1 cellular context compared by ENCODE assay signal in the genomic region with DNA sequence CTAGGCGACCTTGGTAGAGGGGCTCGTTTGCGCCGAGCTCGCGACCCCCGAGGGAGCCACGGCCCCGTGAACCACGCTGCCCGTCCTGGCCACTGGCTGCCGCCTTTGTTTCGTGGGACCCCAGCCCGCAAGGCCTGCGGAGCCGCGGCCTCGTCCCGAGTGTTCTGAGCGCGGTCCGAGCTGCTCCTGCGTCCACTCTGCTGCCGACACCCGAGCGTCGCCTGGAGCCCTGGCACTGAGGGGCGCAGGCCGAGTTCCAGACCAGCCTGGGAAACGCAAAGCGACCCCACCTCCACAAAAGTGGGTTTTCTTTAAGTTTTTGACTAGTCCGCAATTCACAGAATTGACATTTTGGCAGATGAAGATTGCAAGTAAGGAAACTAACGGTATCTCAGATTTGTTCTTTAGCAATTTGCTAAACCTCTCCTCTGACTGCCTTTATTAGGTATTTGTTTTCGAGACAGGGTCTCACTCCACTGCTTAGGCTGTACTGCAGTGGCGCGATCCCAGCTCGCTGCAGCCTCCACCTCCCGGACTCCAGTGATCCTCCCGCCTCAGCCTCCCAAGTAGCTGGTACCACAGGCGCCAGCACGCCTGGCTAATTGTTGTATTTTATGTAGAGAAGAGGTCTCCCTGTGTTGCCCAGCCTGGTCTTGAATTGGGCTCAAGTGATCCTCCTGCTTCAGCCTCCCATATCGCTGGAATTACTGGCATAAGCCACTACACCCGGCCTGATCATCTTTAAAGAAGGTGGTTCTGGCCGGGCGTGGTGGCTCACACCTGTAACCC.
TF ChIP-seq lines count a peak whose summit lies in the region.

No MANE protein-coding gene starts in this region.

TF ChIP-seq in K562, 482 proteins besides CTCF, POLR2A, EP300 and RAD21 (continues in another document):
- no peak for TF ChIP-seq NR1H2 (CRISPR knock-in tag; IDR thresholded peaks at IDR 0.05)
- TF ChIP-seq, protein P1, sequence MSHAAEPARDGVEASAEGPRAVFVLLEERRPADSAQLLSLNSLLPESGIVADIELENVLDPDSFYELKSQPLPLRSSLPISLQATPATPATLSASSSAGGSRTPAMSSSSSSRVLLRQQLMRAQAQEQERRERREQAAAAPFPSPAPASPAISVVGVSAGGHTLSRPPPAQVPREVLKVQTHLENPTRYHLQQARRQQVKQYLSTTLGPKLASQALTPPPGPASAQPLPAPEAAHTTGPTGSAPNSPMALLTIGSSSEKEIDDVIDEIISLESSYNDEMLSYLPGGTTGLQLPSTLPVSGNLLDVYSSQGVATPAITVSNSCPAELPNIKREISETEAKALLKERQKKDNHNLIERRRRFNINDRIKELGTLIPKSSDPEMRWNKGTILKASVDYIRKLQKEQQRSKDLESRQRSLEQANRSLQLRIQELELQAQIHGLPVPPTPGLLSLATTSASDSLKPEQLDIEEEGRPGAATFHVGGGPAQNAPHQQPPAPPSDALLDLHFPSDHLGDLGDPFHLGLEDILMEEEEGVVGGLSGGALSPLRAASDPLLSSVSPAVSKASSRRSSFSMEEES (CRISPR knock-in tag; IDR thresholded peaks at IDR 0.05) = no peak
- TF ChIP-seq, protein P2, sequence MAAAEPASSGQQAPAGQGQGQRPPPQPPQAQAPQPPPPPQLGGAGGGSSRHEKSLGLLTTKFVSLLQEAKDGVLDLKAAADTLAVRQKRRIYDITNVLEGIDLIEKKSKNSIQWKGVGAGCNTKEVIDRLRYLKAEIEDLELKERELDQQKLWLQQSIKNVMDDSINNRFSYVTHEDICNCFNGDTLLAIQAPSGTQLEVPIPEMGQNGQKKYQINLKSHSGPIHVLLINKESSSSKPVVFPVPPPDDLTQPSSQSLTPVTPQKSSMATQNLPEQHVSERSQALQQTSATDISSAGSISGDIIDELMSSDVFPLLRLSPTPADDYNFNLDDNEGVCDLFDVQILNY (CRISPR knock-in tag; IDR thresholded peaks at IDR 0.05) = no peak
- TF ChIP-seq SMARCE1 (IDR thresholded peaks at IDR 0.05) = no peak
- TF ChIP-seq, protein P3, sequence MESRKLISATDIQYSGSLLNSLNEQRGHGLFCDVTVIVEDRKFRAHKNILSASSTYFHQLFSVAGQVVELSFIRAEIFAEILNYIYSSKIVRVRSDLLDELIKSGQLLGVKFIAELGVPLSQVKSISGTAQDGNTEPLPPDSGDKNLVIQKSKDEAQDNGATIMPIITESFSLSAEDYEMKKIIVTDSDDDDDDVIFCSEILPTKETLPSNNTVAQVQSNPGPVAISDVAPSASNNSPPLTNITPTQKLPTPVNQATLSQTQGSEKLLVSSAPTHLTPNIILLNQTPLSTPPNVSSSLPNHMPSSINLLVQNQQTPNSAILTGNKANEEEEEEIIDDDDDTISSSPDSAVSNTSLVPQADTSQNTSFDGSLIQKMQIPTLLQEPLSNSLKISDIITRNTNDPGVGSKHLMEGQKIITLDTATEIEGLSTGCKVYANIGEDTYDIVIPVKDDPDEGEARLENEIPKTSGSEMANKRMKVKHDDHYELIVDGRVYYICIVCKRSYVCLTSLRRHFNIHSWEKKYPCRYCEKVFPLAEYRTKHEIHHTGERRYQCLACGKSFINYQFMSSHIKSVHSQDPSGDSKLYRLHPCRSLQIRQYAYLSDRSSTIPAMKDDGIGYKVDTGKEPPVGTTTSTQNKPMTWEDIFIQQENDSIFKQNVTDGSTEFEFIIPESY (CRISPR knock-in tag; IDR thresholded peaks at IDR 0.05) = peak; percentile 35; the same call in 1 of the 2 replicates
- TF ChIP-seq ZNF830 (CRISPR knock-in tag; IDR thresholded peaks at IDR 0.05) = no peak
- no peak for TF ChIP-seq MEIS2 (IDR thresholded peaks at IDR 0.05; ENCODE audit: partially characterized antibody)
- TF ChIP-seq, protein P4, sequence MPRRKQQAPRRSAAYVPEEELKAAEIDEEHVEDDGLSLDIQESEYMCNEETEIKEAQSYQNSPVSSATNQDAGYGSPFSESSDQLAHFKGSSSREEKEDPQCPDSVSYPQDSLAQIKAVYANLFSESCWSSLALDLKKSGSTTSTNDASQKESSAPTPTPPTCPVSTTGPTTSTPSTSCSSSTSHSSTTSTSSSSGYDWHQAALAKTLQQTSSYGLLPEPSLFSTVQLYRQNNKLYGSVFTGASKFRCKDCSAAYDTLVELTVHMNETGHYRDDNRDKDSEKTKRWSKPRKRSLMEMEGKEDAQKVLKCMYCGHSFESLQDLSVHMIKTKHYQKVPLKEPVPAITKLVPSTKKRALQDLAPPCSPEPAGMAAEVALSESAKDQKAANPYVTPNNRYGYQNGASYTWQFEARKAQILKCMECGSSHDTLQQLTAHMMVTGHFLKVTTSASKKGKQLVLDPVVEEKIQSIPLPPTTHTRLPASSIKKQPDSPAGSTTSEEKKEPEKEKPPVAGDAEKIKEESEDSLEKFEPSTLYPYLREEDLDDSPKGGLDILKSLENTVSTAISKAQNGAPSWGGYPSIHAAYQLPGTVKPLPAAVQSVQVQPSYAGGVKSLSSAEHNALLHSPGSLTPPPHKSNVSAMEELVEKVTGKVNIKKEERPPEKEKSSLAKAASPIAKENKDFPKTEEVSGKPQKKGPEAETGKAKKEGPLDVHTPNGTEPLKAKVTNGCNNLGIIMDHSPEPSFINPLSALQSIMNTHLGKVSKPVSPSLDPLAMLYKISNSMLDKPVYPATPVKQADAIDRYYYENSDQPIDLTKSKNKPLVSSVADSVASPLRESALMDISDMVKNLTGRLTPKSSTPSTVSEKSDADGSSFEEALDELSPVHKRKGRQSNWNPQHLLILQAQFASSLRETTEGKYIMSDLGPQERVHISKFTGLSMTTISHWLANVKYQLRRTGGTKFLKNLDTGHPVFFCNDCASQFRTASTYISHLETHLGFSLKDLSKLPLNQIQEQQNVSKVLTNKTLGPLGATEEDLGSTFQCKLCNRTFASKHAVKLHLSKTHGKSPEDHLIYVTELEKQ (CRISPR knock-in tag; IDR thresholded peaks at IDR 0.05) = no peak
- TF ChIP-seq, protein P5, sequence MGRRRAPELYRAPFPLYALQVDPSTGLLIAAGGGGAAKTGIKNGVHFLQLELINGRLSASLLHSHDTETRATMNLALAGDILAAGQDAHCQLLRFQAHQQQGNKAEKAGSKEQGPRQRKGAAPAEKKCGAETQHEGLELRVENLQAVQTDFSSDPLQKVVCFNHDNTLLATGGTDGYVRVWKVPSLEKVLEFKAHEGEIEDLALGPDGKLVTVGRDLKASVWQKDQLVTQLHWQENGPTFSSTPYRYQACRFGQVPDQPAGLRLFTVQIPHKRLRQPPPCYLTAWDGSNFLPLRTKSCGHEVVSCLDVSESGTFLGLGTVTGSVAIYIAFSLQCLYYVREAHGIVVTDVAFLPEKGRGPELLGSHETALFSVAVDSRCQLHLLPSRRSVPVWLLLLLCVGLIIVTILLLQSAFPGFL (CRISPR knock-in tag; IDR thresholded peaks at IDR 0.05) = no peak
- TF ChIP-seq, protein P6, sequence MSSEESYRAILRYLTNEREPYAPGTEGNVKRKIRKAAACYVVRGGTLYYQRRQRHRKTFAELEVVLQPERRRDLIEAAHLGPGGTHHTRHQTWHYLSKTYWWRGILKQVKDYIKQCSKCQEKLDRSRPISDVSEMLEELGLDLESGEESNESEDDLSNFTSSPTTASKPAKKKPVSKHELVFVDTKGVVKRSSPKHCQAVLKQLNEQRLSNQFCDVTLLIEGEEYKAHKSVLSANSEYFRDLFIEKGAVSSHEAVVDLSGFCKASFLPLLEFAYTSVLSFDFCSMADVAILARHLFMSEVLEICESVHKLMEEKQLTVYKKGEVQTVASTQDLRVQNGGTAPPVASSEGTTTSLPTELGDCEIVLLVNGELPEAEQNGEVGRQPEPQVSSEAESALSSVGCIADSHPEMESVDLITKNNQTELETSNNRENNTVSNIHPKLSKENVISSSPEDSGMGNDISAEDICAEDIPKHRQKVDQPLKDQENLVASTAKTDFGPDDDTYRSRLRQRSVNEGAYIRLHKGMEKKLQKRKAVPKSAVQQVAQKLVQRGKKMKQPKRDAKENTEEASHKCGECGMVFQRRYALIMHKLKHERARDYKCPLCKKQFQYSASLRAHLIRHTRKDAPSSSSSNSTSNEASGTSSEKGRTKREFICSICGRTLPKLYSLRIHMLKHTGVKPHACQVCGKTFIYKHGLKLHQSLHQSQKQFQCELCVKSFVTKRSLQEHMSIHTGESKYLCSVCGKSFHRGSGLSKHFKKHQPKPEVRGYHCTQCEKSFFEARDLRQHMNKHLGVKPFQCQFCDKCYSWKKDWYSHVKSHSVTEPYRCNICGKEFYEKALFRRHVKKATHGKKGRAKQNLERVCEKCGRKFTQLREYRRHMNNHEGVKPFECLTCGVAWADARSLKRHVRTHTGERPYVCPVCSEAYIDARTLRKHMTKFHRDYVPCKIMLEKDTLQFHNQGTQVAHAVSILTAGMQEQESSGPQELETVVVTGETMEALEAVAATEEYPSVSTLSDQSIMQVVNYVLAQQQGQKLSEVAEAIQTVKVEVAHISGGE (CRISPR knock-in tag; IDR thresholded peaks at IDR 0.05) = no peak
- TF ChIP-seq ZNF121 (CRISPR knock-in tag; conservative IDR thresholded peaks at IDR 0.05) = no peak
- TF ChIP-seq, protein P7, sequence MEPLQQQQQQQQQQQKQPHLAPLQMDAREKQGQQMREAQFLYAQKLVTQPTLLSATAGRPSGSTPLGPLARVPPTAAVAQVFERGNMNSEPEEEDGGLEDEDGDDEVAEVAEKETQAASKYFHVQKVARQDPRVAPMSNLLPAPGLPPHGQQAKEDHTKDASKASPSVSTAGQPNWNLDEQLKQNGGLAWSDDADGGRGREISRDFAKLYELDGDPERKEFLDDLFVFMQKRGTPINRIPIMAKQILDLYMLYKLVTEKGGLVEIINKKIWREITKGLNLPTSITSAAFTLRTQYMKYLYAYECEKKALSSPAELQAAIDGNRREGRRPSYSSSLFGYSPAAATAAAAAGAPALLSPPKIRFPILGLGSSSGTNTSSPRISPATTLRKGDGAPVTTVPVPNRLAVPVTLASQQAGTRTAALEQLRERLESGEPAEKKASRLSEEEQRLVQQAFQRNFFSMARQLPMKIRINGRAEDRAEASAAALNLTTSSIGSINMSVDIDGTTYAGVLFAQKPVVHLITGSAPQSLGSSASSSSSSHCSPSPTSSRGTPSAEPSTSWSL (CRISPR knock-in tag; IDR thresholded peaks at IDR 0.05; ENCODE audit: borderline replicate concordance) = no peak
- TF ChIP-seq, protein P8, sequence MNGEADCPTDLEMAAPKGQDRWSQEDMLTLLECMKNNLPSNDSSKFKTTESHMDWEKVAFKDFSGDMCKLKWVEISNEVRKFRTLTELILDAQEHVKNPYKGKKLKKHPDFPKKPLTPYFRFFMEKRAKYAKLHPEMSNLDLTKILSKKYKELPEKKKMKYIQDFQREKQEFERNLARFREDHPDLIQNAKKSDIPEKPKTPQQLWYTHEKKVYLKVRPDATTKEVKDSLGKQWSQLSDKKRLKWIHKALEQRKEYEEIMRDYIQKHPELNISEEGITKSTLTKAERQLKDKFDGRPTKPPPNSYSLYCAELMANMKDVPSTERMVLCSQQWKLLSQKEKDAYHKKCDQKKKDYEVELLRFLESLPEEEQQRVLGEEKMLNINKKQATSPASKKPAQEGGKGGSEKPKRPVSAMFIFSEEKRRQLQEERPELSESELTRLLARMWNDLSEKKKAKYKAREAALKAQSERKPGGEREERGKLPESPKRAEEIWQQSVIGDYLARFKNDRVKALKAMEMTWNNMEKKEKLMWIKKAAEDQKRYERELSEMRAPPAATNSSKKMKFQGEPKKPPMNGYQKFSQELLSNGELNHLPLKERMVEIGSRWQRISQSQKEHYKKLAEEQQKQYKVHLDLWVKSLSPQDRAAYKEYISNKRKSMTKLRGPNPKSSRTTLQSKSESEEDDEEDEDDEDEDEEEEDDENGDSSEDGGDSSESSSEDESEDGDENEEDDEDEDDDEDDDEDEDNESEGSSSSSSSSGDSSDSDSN (IDR thresholded peaks at IDR 0.05; ENCODE audit: borderline replicate concordance in 1 of 2, low read depth in 2 of 2, low read length in 2 of 2) = no peak
- TF ChIP-seq SETDB1 (IDR thresholded peaks at IDR 0.05; ENCODE audit: low read length) = no peak
- peak; percentile 64 for TF ChIP-seq CHD1 (IDR thresholded peaks at IDR 0.05; ENCODE audit: low read length)
- TF ChIP-seq SMAD4 (CRISPR knock-in tag; conservative IDR thresholded peaks at IDR 0.05) = 0 out of 2 replicates have a peak, but pooled peaks have one; percentile 2
- no peak for TF ChIP-seq SP1 (CRISPR knock-in tag; IDR thresholded peaks at IDR 0.05)
- TF ChIP-seq, protein P9, sequence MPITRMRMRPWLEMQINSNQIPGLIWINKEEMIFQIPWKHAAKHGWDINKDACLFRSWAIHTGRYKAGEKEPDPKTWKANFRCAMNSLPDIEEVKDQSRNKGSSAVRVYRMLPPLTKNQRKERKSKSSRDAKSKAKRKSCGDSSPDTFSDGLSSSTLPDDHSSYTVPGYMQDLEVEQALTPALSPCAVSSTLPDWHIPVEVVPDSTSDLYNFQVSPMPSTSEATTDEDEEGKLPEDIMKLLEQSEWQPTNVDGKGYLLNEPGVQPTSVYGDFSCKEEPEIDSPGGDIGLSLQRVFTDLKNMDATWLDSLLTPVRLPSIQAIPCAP (CRISPR knock-in tag; IDR thresholded peaks at IDR 0.05; ENCODE audit: borderline replicate concordance) = no peak
- no peak for TF ChIP-seq EGR1 (conservative IDR thresholded peaks at IDR 0.05)
- TF ChIP-seq TEAD2 (tag; IDR thresholded peaks at IDR 0.05) = no peak
- no peak for TF ChIP-seq ZNF184 (CRISPR knock-in tag; IDR thresholded peaks at IDR 0.05)
- no peak for TF ChIP-seq ATF1 (CRISPR knock-in tag; IDR thresholded peaks at IDR 0.05)
- TF ChIP-seq ATF1 (tag; IDR thresholded peaks at IDR 0.05) = no peak
- TF ChIP-seq, protein P10, sequence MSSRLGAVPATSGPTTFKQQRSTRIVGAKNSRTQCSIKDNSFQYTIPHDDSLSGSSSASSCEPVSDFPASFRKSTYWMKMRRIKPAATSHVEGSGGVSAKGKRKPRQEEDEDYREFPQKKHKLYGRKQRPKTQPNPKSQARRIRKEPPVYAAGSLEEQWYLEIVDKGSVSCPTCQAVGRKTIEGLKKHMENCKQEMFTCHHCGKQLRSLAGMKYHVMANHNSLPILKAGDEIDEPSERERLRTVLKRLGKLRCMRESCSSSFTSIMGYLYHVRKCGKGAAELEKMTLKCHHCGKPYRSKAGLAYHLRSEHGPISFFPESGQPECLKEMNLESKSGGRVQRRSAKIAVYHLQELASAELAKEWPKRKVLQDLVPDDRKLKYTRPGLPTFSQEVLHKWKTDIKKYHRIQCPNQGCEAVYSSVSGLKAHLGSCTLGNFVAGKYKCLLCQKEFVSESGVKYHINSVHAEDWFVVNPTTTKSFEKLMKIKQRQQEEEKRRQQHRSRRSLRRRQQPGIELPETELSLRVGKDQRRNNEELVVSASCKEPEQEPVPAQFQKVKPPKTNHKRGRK (tag; IDR thresholded peaks at IDR 0.05) = no peak
- no peak for TF ChIP-seq BRD9 (IDR thresholded peaks at IDR 0.05; ENCODE audit: low read depth, partially characterized antibody)
- TF ChIP-seq MAFK (IDR thresholded peaks at IDR 0.05; ENCODE audit: low read length) = no peak
- TF ChIP-seq MCM5 (IDR thresholded peaks at IDR 0.05; ENCODE audit: low read depth) = no peak
- 0 out of 2 replicates have a peak, but pooled peaks have one; percentile 62 for TF ChIP-seq PHB (CRISPR knock-in tag; IDR thresholded peaks at IDR 0.05)
- no peak for TF ChIP-seq POLR2G (IDR thresholded peaks at IDR 0.05; ENCODE audit: low read depth, low read length)
- TF ChIP-seq SIRT6 (IDR thresholded peaks at IDR 0.05; ENCODE audit: low read depth, low read length) = no peak
- no peak for TF ChIP-seq RFX5 (IDR thresholded peaks at IDR 0.05; ENCODE audit: low read depth, low read length)
- no peak for TF ChIP-seq EZH2 (IDR thresholded peaks at IDR 0.05; ENCODE audit: borderline replicate concordance, low read depth, low read length)
- no peak for TF ChIP-seq ZNF24 (IDR thresholded peaks at IDR 0.05)
- TF ChIP-seq ZNF23 (CRISPR knock-in tag; IDR thresholded peaks at IDR 0.05) = no peak
- no peak for TF ChIP-seq NEUROD1 (IDR thresholded peaks at IDR 0.05; ENCODE audit: borderline replicate concordance, low read depth, low read length, partially characterized antibody)
- no peak for TF ChIP-seq FOXM1 (IDR thresholded peaks at IDR 0.05; ENCODE audit: low read depth)
- peak; percentile 33; the same call in 1 of the 2 replicates for TF ChIP-seq FOXM1 (CRISPR knock-in tag; IDR thresholded peaks at IDR 0.05; ENCODE audit: low read depth)
- TF ChIP-seq TAF9B (IDR thresholded peaks at IDR 0.05; ENCODE audit: partially characterized antibody) = no peak
